Comparison of ENCODE assay signal across 15 cellular contexts in the genomic region with DNA sequence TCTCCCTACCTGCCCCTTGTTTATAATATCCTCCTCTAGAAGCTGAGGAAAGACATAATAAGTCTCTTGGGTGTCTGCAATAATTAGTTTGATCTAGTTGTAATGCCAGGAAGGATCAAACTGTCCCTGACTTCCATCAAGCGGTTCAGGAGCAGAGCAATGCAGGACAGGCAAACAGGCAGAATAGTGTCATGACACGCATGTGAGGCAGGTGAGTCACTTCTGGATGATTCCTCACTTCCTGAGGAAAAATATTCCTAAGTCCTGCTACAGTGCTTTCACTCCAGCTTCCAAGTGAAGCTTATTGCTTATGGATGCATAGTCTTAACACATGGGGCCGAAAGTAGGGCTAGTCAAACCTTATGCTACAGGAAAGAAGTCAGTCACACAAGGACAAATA.
"Had no signal": no experiment of that assay in that cellular context is flagged by ENCODE, and none has a peak within 500 bp of the region (broad histone marks: within the 10 kb centered on the region; RNA-seq: fewer than 3 reads in every experiment).

No MANE protein-coding gene starts in this region.

- DNase-seq: activated CD4-positive, alpha-beta memory T cell treated with anti-CD3 and anti-CD28 coated beads for 36 hours; activated CD4-positive, alpha-beta T cell treated with anti-CD3 and anti-CD28 coated beads for 4 hours; activated naive CD4-positive, alpha-beta T cell treated with Interleukin-2 at 50 U/mL for 16 hours; activated naive CD8-positive, alpha-beta T cell treated with anti-CD3 and anti-CD28 coated beads, Interleukin-2, amount 10 ng/mL, durations not matched to agents 7 days and 5 days; amygdala; heart left ventricle; kidney glomerular epithelial cell; left ventricle myocardium superior; mucosa of descending colon; naive B cell; stimulated activated naive CD8-positive, alpha-beta T cell treated with anti-CD3 and anti-CD28 coated beads, Interleukin-15, amount 100 ng/mL, for 72 hours; T-helper 2 cell; trophoblast cell had no signal

- FAIRE-seq: endometrium, TTC549 had no signal
